ENCODE assay signal across 13 cellular contexts in the genomic region with DNA sequence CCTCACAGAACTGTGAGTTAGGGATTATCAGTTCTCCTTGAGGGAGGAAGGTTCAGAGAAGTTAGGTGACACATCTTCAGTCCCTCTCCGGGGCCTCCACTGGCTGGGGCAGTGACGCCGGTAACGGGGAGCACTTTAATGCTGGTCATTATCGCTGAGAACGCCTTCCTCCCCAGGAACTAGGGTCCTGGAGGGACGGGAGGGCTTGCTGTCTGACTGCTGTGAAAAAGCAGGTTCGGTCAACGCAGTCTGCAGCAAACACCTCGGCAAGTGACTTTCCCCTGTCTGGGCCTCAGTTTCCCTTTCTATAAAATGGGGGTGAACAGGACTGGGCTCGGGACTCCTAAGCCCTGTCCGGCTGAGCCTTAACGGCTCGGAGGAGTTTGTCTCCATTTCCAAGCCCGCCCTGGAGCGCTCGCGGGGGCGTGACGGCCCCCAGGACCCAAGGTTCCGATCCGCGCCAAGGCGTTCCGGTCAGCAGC. TPM values are rescaled to one million over a fixed set of nuclear protein-coding genes. Genes with fewer than 3 reads are reported as not detected.
DNase-seq lines count a peak whose midpoint lies in the region; ATAC-seq and TF ChIP-seq lines count a peak whose summit lies in the region.
"Had no signal": no experiment of that assay in that cellular context is flagged by ENCODE, and none has a peak within 500 bp of the region (broad histone marks: within the 10 kb centered on the region; RNA-seq: fewer than 3 reads in every experiment).

No MANE protein-coding gene starts in this region.

- H3K27me3 Mint-ChIP-seq in nephron (ENCODE audit: low read depth), result peaks cover 72% of the 10 kb centered on the region
- peaks cover 53% of the 10 kb centered on the region for H3K27me3 Mint-ChIP-seq in activated CD4-positive, alpha-beta memory T cell treated with anti-CD3 and anti-CD28 coated beads, Interleukin-2, amount 10 ng/mL, durations not matched to agents 7 days and 5 days

- H3K4me1 ChIP-seq in cardiac muscle cell (ENCODE audit: low read depth) (no peaks in the 10 kb centered on the region), esophagus squamous epithelium (peaks cover 6 to 52% (median 16%) of the 10 kb centered on the region in 3 donors), urinary bladder (ENCODE audit: insufficient read depth) (no peaks in the 10 kb centered on the region)

- 5 to 49% methylated on average over 6 to 18 of the region's 25 CpGs for WGBS in esophagus squamous epithelium, 2 donors
- WGBS in urinary bladder, result 18% methylated on average over 25 of the region's 25 CpGs

- H3K4me3 Mint-ChIP-seq in nephron, result peak overlapping the region; percentile 17 to 57 (median 39)
- H3K4me3 Mint-ChIP-seq in activated CD4-positive, alpha-beta memory T cell treated with anti-CD3 and anti-CD28 coated beads, Interleukin-2, amount 10 ng/mL, durations not matched to agents 7 days and 5 days, result no peak overlapping the region
- H3K4me3 Mint-ChIP-seq: activated T-cell treated with anti-CD3 and anti-CD28 coated beads, Interleukin-2, amount 50 U/mL, for 72 hours; T-helper 17 cell had no signal

- no peak for TF ChIP-seq POLR2A in esophagus squamous epithelium (IDR thresholded peaks at IDR 0.05)

- H3K36me3 ChIP-seq in cardiac muscle cell (no peaks in the 10 kb centered on the region), esophagus squamous epithelium (no peaks in the 10 kb centered on the region), urinary bladder (ENCODE audit: insufficient read depth) (no peaks in the 10 kb centered on the region)

- POLR2A ChIA-PET in activated CD4-positive, alpha-beta memory T cell treated with anti-CD3 and anti-CD28 coated beads, Interleukin-2, amount 10 ng/mL, durations not matched to agents 7 days and 5 days (lab: Charles Lee), result no interaction called here

- CTCF ChIA-PET in activated CD4-positive, alpha-beta memory T cell treated with anti-CD3 and anti-CD28 coated beads, Interleukin-2, amount 10 ng/mL, durations not matched to agents 7 days and 5 days (lab: Charles Lee), result interaction anchor here (1.7 kb wide), 1 partner anchor 42 kb away, joined by 3 read pairs; no protein-coding TSS in a partner anchor

- H3K4me1 Mint-ChIP-seq in nephron, result peaks cover 26% of the 10 kb centered on the region
- peaks cover 2% of the 10 kb centered on the region for H3K4me1 Mint-ChIP-seq in activated CD4-positive, alpha-beta memory T cell treated with anti-CD3 and anti-CD28 coated beads, Interleukin-2, amount 10 ng/mL, durations not matched to agents 7 days and 5 days

- no peak overlapping the region for H3K27ac Mint-ChIP-seq in nephron
- no peak overlapping the region for H3K27ac Mint-ChIP-seq in activated CD4-positive, alpha-beta memory T cell treated with anti-CD3 and anti-CD28 coated beads, Interleukin-2, amount 10 ng/mL, durations not matched to agents 7 days and 5 days
- H3K27ac Mint-ChIP-seq: activated T-cell treated with anti-CD3 and anti-CD28 coated beads, Interleukin-2, amount 50 U/mL, for 72 hours; effector memory CD8-positive, alpha-beta T cell; T-helper 17 cell had no signal

- no peak for TF ChIP-seq CTCF in cardiac muscle cell (IDR thresholded peaks at IDR 0.05; ENCODE audit: low read depth, low read length)
- no peak for TF ChIP-seq CTCF in esophagus squamous epithelium (IDR thresholded peaks at IDR 0.05)
- no peak for TF ChIP-seq CTCF in nephron (IDR thresholded peaks at IDR 0.05; ENCODE audit: unreplicated experiment in 3 of 3)

- DNase-seq in cardiac muscle cell (ENCODE audit: low read depth in 1 of 2, low spot score in 1 of 2) (no peak), left ventricle myocardium superior (no peak), esophagus squamous epithelium (lab: John Stamatoyannopoulos, UW) (no peak), posterior vena cava (ENCODE audit: low spot score) (no peak), DMS79 (lab: John Stamatoyannopoulos, UW) (no peak)
- no peak for DNase-seq in activated CD4-positive, alpha-beta memory T cell treated with anti-CD3 and anti-CD28 coated beads, Interleukin-2, amount 10 ng/mL, durations not matched to agents 7 days and 5 days
- DNase-seq: activated T-cell treated with anti-CD3 and anti-CD28 coated beads, Interleukin-2, amount 50 U/mL, for 72 hours; effector memory CD8-positive, alpha-beta T cell; T-helper 17 cell had no signal

- H3K27me3 ChIP-seq in cardiac muscle cell (peaks cover 66% of the 10 kb centered on the region), esophagus squamous epithelium (peaks cover 0 to 32% (median 0%) of the 10 kb centered on the region in 4 donors)

- H3K36me3 Mint-ChIP-seq in nephron (ENCODE audit: low read depth), result no peaks in the 10 kb centered on the region
- H3K36me3 Mint-ChIP-seq in activated CD4-positive, alpha-beta memory T cell treated with anti-CD3 and anti-CD28 coated beads, Interleukin-2, amount 10 ng/mL, durations not matched to agents 7 days and 5 days (ENCODE audit: low read depth), result no peaks in the 10 kb centered on the region

- ATAC-seq in left ventricle myocardium superior, result no peak
- ATAC-seq: activated T-cell treated with anti-CD3 and anti-CD28 coated beads, Interleukin-2, amount 50 U/mL, for 72 hours; effector memory CD8-positive, alpha-beta T cell; T-helper 17 cell had no signal

- H3K9me3 Mint-ChIP-seq in nephron, result no peaks in the 10 kb centered on the region
- no peaks in the 10 kb centered on the region for H3K9me3 Mint-ChIP-seq in activated CD4-positive, alpha-beta memory T cell treated with anti-CD3 and anti-CD28 coated beads, Interleukin-2, amount 10 ng/mL, durations not matched to agents 7 days and 5 days
- H3K9me3 Mint-ChIP-seq: activated T-cell treated with anti-CD3 and anti-CD28 coated beads, Interleukin-2, amount 50 U/mL, for 72 hours; effector memory CD8-positive, alpha-beta T cell had no signal

- intact Hi-C loops in left ventricle myocardium superior (cut with micrococcal nuclease), result no loop called here
- intact Hi-C loops in esophagus squamous epithelium (cut with DNase I), result no loop called here
- intact Hi-C loops in posterior vena cava (cut with DNase I), result no loop called here

- H3K4me3 ChIP-seq in cardiac muscle cell, result peak overlapping the region; percentile 26
- peak overlapping the region; percentile 50 to 74 (median 62) for H3K4me3 ChIP-seq in esophagus squamous epithelium
- H3K4me3 ChIP-seq in urinary bladder (ENCODE audit: low read depth, low read length), result peak overlapping the region; percentile 34

- no peak overlapping the region for H3K27ac ChIP-seq in cardiac muscle cell
- peak overlapping the region; percentile 73 to 81 (median 76) for H3K27ac ChIP-seq in esophagus squamous epithelium
- H3K27ac ChIP-seq in urinary bladder (ENCODE audit: low read depth), result no peak overlapping the region
- H3K27ac ChIP-seq: KMS-11 had no signal

- no peaks in the 10 kb centered on the region for H3K9me3 ChIP-seq in cardiac muscle cell (ENCODE audit: low read depth)
- H3K9me3 ChIP-seq in esophagus squamous epithelium, result no peaks in the 10 kb centered on the region

RNA-seq across cellular contexts. Expression of gene TMEM61, which starts 0.3 kb away (rescaled TPM):
- total RNA-seq in cardiac muscle cell (not detected in 2 replicates), left ventricle myocardium superior (0.30 TPM), esophagus squamous epithelium (1 to 10 TPM in 2 of 4 donors, under 1 TPM in 1, not detected in 1; 0.95 to 2.3 (median 1.0) TPM), urinary bladder (not detected), posterior vena cava (10 to 100 TPM in 1 of 2 donors, 1 to 10 TPM in 1; 3.0 to 11.0 TPM)
- polyA plus RNA-seq in cardiac muscle cell (not detected in 2 replicates), urinary bladder (7.0 TPM)
- not detected for total RNA-seq in activated CD4-positive, alpha-beta memory T cell treated with anti-CD3 and anti-CD28 coated beads, Interleukin-2, amount 10 ng/mL, durations not matched to agents 7 days and 5 days
- total RNA-seq: activated T-cell treated with anti-CD3 and anti-CD28 coated beads, Interleukin-2, amount 50 U/mL, for 72 hours; T-helper 17 cell had no signal

RNA-seq across cellular contexts. Expression of gene BSND, which starts 18.6 kb away (rescaled TPM):
- not detected in 2 replicates for total RNA-seq in cardiac muscle cell
- not detected in 2 replicates for polyA plus RNA-seq in cardiac muscle cell
- not detected for total RNA-seq in left ventricle myocardium superior
- total RNA-seq in esophagus squamous epithelium, result not detected
- total RNA-seq in urinary bladder, result not detected
- not detected for polyA plus RNA-seq in urinary bladder
- not detected for total RNA-seq in posterior vena cava
- under 1 TPM; 0.08 to 0.13 TPM for total RNA-seq in activated CD4-positive, alpha-beta memory T cell treated with anti-CD3 and anti-CD28 coated beads, Interleukin-2, amount 10 ng/mL, durations not matched to agents 7 days and 5 days
- total RNA-seq: activated T-cell treated with anti-CD3 and anti-CD28 coated beads, Interleukin-2, amount 50 U/mL, for 72 hours; lower leg skin had no signal

RNA-seq across cellular contexts. Expression of gene PCSK9, which starts 59.3 kb away (rescaled TPM):
- total RNA-seq in cardiac muscle cell (1.3 TPM in 2 replicates), left ventricle myocardium superior (not detected), esophagus squamous epithelium (10 to 100 TPM in 1 of 4 donors, 1 to 10 TPM in 3; 6.5 to 21.4 (median 7.0) TPM), urinary bladder (2.9 TPM), posterior vena cava (under 1 TPM in 1 of 2 donors, not detected in 1; 0.32 TPM)
- polyA plus RNA-seq in cardiac muscle cell (2.4 TPM in 1 of 2 replicates, not detected in the other), urinary bladder (0.09 TPM)
- under 1 TPM; 0.05 to 0.18 TPM for total RNA-seq in activated CD4-positive, alpha-beta memory T cell treated with anti-CD3 and anti-CD28 coated beads, Interleukin-2, amount 10 ng/mL, durations not matched to agents 7 days and 5 days
- total RNA-seq: activated T-cell treated with anti-CD3 and anti-CD28 coated beads, Interleukin-2, amount 50 U/mL, for 72 hours; T-helper 17 cell had no signal

Comparison
In these comparisons a context has a peak if more than half of its experiments do, and no peak if none do; other contexts are left out.
1. H3K27ac ChIP-seq: peak in esophagus squamous epithelium (4 of 4); none in cardiac muscle cell (single experiment) and urinary bladder (single experiment).
2. Peak in every context shown above with its lines, with median percentiles within 50 percentile points of each other: H3K4me3 ChIP-seq.